Comparison of ENCODE assay signal across 8 cellular contexts in genomic region chr2:26346454-26347053, GRCh38. TPM values are rescaled to one million over a fixed set of nuclear protein-coding genes. Genes with fewer than 3 reads are reported as not detected.
DNase-seq lines count a peak whose midpoint lies in the region; ATAC-seq and TF ChIP-seq lines count a peak whose summit lies in the region.

Gene ADGRF3, minus strand, starts transcription at chr2:26346789. Its CDS starts 555 bp downstream, at chr2:26346234.

- H3K4me3 Mint-ChIP-seq in activated naive CD8-positive, alpha-beta T cell treated with anti-CD3 and anti-CD28 coated beads for 36 hours, result peak within 1 kb of the TSS; percentile 96

- H3K9me3 ChIP-seq in Loucy (ENCODE audit: insufficient read depth, low read depth, low read length) (no peaks in the 10 kb centered on the region), heart left ventricle (no peaks in the 10 kb centered on the region), upper lobe of left lung (no peaks in the 10 kb centered on the region)

- no peaks in the 10 kb centered on the region for H3K9me2 ChIP-seq in Loucy (replicated peaks; ENCODE audit: low read depth, low read length)

- peak within 1 kb of the TSS; percentile 91 for H3K4me3 ChIP-seq in Loucy (ENCODE audit: low read length, poor library complexity, severe bottlenecking)
- peak within 1 kb of the TSS; percentile 61 to 98 (median 82) for H3K4me3 ChIP-seq in heart left ventricle
- H3K4me3 ChIP-seq in upper lobe of left lung, result peak within 1 kb of the TSS; percentile 73 to 91 (median 88)

- intact Hi-C loops in heart left ventricle (cut with DNase I) (no loop called here), posterior cingulate gyrus (cut with DNase I) (loop anchor here (2.0 kb wide), 1 partner anchor 102 kb away; the partner anchor contains the start of genes HADHA and HADHB)

- H3K4me2 ChIP-seq in Loucy (ENCODE audit: low read depth, low read length, poor library complexity, severe bottlenecking), result peak within 1 kb of the TSS; percentile 91

- peak within 1 kb of the TSS; percentile 97 for H3K27ac Mint-ChIP-seq in activated naive CD8-positive, alpha-beta T cell treated with anti-CD3 and anti-CD28 coated beads for 36 hours

- no peaks in the 10 kb centered on the region for H3K9me3 Mint-ChIP-seq in activated naive CD8-positive, alpha-beta T cell treated with anti-CD3 and anti-CD28 coated beads for 36 hours

- H3K4me1 Mint-ChIP-seq in activated naive CD8-positive, alpha-beta T cell treated with anti-CD3 and anti-CD28 coated beads for 36 hours, result peaks cover 33% of the 10 kb centered on the region

- no peaks in the 10 kb centered on the region for H3K36me3 ChIP-seq in Loucy (ENCODE audit: insufficient read depth, low read length)
- H3K36me3 ChIP-seq in heart left ventricle, result no peaks in the 10 kb centered on the region
- no peaks in the 10 kb centered on the region for H3K36me3 ChIP-seq in upper lobe of left lung

- no peak for TF ChIP-seq EP300 in upper lobe of left lung (IDR thresholded peaks at IDR 0.05)

- H2AFZ ChIP-seq in Loucy (ENCODE audit: low read length), result peak within 1 kb of the TSS; percentile 88

- H3K27me3 ChIP-seq in Loucy (ENCODE audit: insufficient read depth, low read length, poor library complexity, severe bottlenecking), result no peaks in the 10 kb centered on the region
- no peaks in the 10 kb centered on the region for H3K27me3 ChIP-seq in heart left ventricle
- no peaks in the 10 kb centered on the region for H3K27me3 ChIP-seq in upper lobe of left lung

- WGBS in heart left ventricle, 4 donors, result 1 to 2% (median 1%) methylated on average over 25 to 28 of the region's 28 CpGs
- 0% methylated on average over 26 to 28 of the region's 28 CpGs for WGBS in upper lobe of left lung, 2 donors

- peaks cover 41% of the 10 kb centered on the region for H3K4me1 ChIP-seq in Loucy (ENCODE audit: insufficient read depth, low read length, poor library complexity, severe bottlenecking)
- H3K4me1 ChIP-seq in heart left ventricle, result peaks cover 0 to 35% (median 21%) of the 10 kb centered on the region in 12 donors
- H3K4me1 ChIP-seq in upper lobe of left lung, result peaks cover 16 to 31% (median 23%) of the 10 kb centered on the region in 4 donors

- peaks cover 46% of the 10 kb centered on the region for H4K20me1 ChIP-seq in Loucy (ENCODE audit: insufficient read depth, low read length, poor library complexity, severe bottlenecking)

- H3K27ac ChIP-seq in heart left ventricle (peak within 1 kb of the TSS; percentile 69 to 98 (median 90)), upper lobe of left lung (peak within 1 kb of the TSS; percentile 85 to 99 (median 92))

- H3K27me3 Mint-ChIP-seq in activated naive CD8-positive, alpha-beta T cell treated with anti-CD3 and anti-CD28 coated beads for 36 hours, result no peaks in the 10 kb centered on the region

- DNase-seq in ELF-1 (ENCODE audit: low read depth, low spot score) (peak; percentile 58), SKM-1 treated with dmso at 0.1 percent for 144 hours (lab: John Stamatoyannopoulos, UW; ENCODE audit: unreplicated experiment) (peak; percentile 29), heart left ventricle (peak; percentile 55 to 67 (median 62)), posterior cingulate gyrus (peak; percentile 29 to 95 (median 64)), upper lobe of left lung (peak in 1 of 2 donors; percentile 83)
- DNase-seq in activated naive CD8-positive, alpha-beta T cell treated with anti-CD3 and anti-CD28 coated beads for 36 hours, result peak; percentile 74

- peak in 3 of 4 donors; percentile 18 to 61 (median 24) for ATAC-seq in heart left ventricle
- ATAC-seq in upper lobe of left lung (ENCODE audit: low FRiP score in 2 of 2), result peak in 1 of 2 donors; percentile 63
- no peak for ATAC-seq in GM19397 (IDR thresholded peaks at IDR 0.05; ENCODE audit: unreplicated experiment)

- peaks cover 34% of the 10 kb centered on the region for H3K36me3 Mint-ChIP-seq in activated naive CD8-positive, alpha-beta T cell treated with anti-CD3 and anti-CD28 coated beads for 36 hours

- H3K79me2 ChIP-seq in Loucy (ENCODE audit: insufficient read depth, low read length), result peaks cover 73% of the 10 kb centered on the region

- TF ChIP-seq POLR2A in heart left ventricle (IDR thresholded peaks at IDR 0.05), result no peak
- no peak for TF ChIP-seq POLR2A in upper lobe of left lung (IDR thresholded peaks at IDR 0.05)

- peak within 1 kb of the TSS; percentile 91 for H3K9ac ChIP-seq in Loucy (ENCODE audit: low read depth, low read length, poor library complexity, severe bottlenecking)

- TF ChIP-seq CTCF in Loucy (conservative IDR thresholded peaks at IDR 0.05; ENCODE audit: low read length) (no peak), heart left ventricle (IDR thresholded peaks at IDR 0.05) (no peak), upper lobe of left lung (IDR thresholded peaks at IDR 0.05) (no peak)

- no peaks in the 10 kb centered on the region for H3F3A ChIP-seq in Loucy (ENCODE audit: low read depth)

RNA-seq across cellular contexts. Expression of gene ADGRF3, which starts in this region (rescaled TPM):
- total RNA-seq in activated naive CD8-positive, alpha-beta T cell treated with anti-CD3 and anti-CD28 coated beads for 36 hours, result 1 to 10 TPM; 4.4 to 5.2 TPM
- total RNA-seq in heart left ventricle, result under 1 TPM in 2 of 9 donors, not detected in 7; 0.13 to 0.69 TPM
- under 1 TPM in 1 of 2 donors, not detected in 1; 0.08 TPM for polyA plus RNA-seq in heart left ventricle
- total RNA-seq in upper lobe of left lung, result 1 to 10 TPM in 1 of 6 donors, under 1 TPM in 4, not detected in 1; 0.15 to 2.1 (median 0.30) TPM

Comparison
In these comparisons a context has a peak if more than half of its experiments do, and no peak if none do; other contexts are left out.
1. Peak in DNase-seq, ATAC-seq, H3K4me3 ChIP-seq and H3K27ac ChIP-seq in heart left ventricle; RNA of the gene not detected or under 1 TPM.